27 cellular contexts compared by ENCODE assay signal in genomic region chr7:2279873-2280272, GRCh38. TPM values are rescaled to one million over a fixed set of nuclear protein-coding genes. Genes with fewer than 3 reads are reported as not detected.
DNase-seq lines count a peak whose midpoint lies in the region; ATAC-seq and TF ChIP-seq lines count a peak whose summit lies in the region.
"Had no signal": no experiment of that assay in that cellular context is flagged by ENCODE, and none has a peak within 500 bp of the region (broad histone marks: within the 10 kb centered on the region; RNA-seq: fewer than 3 reads in every experiment).

No MANE protein-coding gene starts in this region.

- no peaks in the 10 kb centered on the region for H3K9me3 Mint-ChIP-seq in neural crest cell
- H3K9me3 Mint-ChIP-seq in activated CD8-positive, alpha-beta memory T cell treated with anti-CD3 and anti-CD28 coated beads, Interleukin-2, amount 10 ng/mL, durations not matched to agents 7 days and 5 days (ENCODE audit: low read depth), result no peaks in the 10 kb centered on the region
- H3K9me3 Mint-ChIP-seq: activated T-helper 1 cell treated with anti-CD3 and anti-CD28 coated beads, Interleukin-12 subunit alpha, Interleukin-12 subunit beta, Interleukin-2, Interleukin-4 antibody, amounts not matched to agents 30 ng/mL and 10 ng/mL and 1 ng/mL, durations not matched to agents 14 hours and 24 hours and 36 hours; immature natural killer cell; stimulated activated naive B cell treated with anti-CD40 and anti-IgM and Interleukin-4, amounts not matched to agents 10 μg/mL and 1 μg/mL and 100 μg/mL, for 72 hours had no signal

- no peaks in the 10 kb centered on the region for H3K36me3 Mint-ChIP-seq in neural crest cell (ENCODE audit: low read depth)
- no peaks in the 10 kb centered on the region for H3K36me3 Mint-ChIP-seq in activated CD8-positive, alpha-beta memory T cell treated with anti-CD3 and anti-CD28 coated beads, Interleukin-2, amount 10 ng/mL, durations not matched to agents 7 days and 5 days

- H3K4me1 Mint-ChIP-seq in neural crest cell, result peaks cover 18% of the 10 kb centered on the region
- H3K4me1 Mint-ChIP-seq in activated CD8-positive, alpha-beta memory T cell treated with anti-CD3 and anti-CD28 coated beads, Interleukin-2, amount 10 ng/mL, durations not matched to agents 7 days and 5 days, result no peaks in the 10 kb centered on the region

- H3K27ac ChIP-seq in SK-N-MC (0 out of 2 replicates have a peak overlapping the region, but pooled peaks have one; percentile 26), tibial nerve (peak overlapping the region in 1 of 4 donors; percentile 14)
- H3K27ac ChIP-seq: cardiac muscle cell, KMS-11, ovary, Peyer's patch, right atrium auricular region, testis had no signal

- no peak for TF ChIP-seq EP300 in tibial nerve (IDR thresholded peaks at IDR 0.05)

- H3K36me3 ChIP-seq in SK-N-MC (ENCODE audit: insufficient read depth, low read length) (no peaks in the 10 kb centered on the region), tibial nerve (peaks cover 0 to 28% (median 8%) of the 10 kb centered on the region in 3 donors)
- H3K36me3 ChIP-seq: cardiac muscle cell, ovary had no signal

- TF ChIP-seq POLR2A in tibial nerve (IDR thresholded peaks at IDR 0.05), result no peak

- H3K4me3 Mint-ChIP-seq in neural crest cell, result no peak overlapping the region
- H3K4me3 Mint-ChIP-seq in activated CD8-positive, alpha-beta memory T cell treated with anti-CD3 and anti-CD28 coated beads, Interleukin-2, amount 10 ng/mL, durations not matched to agents 7 days and 5 days, result no peak overlapping the region
- H3K4me3 Mint-ChIP-seq: activated CD4-positive, alpha-beta T cell treated with anti-CD3 and anti-CD28 coated beads for 36 hours; activated T-helper 1 cell treated with anti-CD3 and anti-CD28 coated beads, Interleukin-12 subunit alpha, Interleukin-12 subunit beta, Interleukin-2, Interleukin-4 antibody, amounts not matched to agents 30 ng/mL and 10 ng/mL and 1 ng/mL, durations not matched to agents 14 hours and 24 hours and 36 hours; immature natural killer cell had no signal

- TF ChIP-seq CTCF in neural crest cell (conservative IDR thresholded peaks at IDR 0.05) (no peak), tibial nerve (IDR thresholded peaks at IDR 0.05) (no peak)

- peak; percentile 50 for DNase-seq in DMS 273 treated with DMSO at 0.1 percent for 48 hours (lab: John Stamatoyannopoulos, UW)
- DNase-seq in SK-N-MC (ENCODE audit: low read depth, low spot score), result no peak
- peak; percentile 40 for DNase-seq in fibroblast of peridontal ligament (ENCODE audit: extremely low read depth)
- no peak for DNase-seq in neural crest cell (ENCODE audit: low read depth, low spot score)
- no peak for DNase-seq in activated CD8-positive, alpha-beta memory T cell treated with anti-CD3 and anti-CD28 coated beads, Interleukin-2, amount 10 ng/mL, durations not matched to agents 7 days and 5 days
- no peak for DNase-seq in NK-92 treated with Interleukin-12 subunit alpha and Interleukin-12 subunit beta, amount 100 ng/mL, for 24 hours (lab: John Stamatoyannopoulos, UW)
- DNase-seq in tibial nerve (ENCODE audit: low spot score in 2 of 2), result no peak
- DNase-seq: activated CD4-positive, alpha-beta T cell treated with anti-CD3 and anti-CD28 coated beads for 36 hours; activated naive CD4-positive, alpha-beta T cell treated with anti-CD3 and anti-CD28 coated beads, Interleukin-2, amount 50 U/mL, for 16 hours; dermis blood vessel endothelial cell; immature natural killer cell; mesendoderm; NCI-H1417 treated with DMSO at 0.1 percent for 48 hours; NCI-H2107; NCI-H524; ovary; Peyer's patch; SIG-M5; spleen; stimulated activated CD4-positive, alpha-beta T cell treated with anti-CD3 and anti-CD28 coated beads, Interleukin-4, amount 100 ng/mL, for 1 hour; stimulated activated naive B cell treated with anti-CD40 and anti-IgM and Interleukin-4, amounts not matched to agents 10 μg/mL and 1 μg/mL and 100 μg/mL, for 72 hours; testis had no signal

- no peaks in the 10 kb centered on the region for H3K27me3 ChIP-seq in tibial nerve
- H3K27me3 ChIP-seq: cardiac muscle cell, ovary, Peyer's patch, right atrium auricular region, spleen, testis had no signal

- CTCF ChIA-PET in activated CD8-positive, alpha-beta memory T cell treated with anti-CD3 and anti-CD28 coated beads, Interleukin-2, amount 10 ng/mL, durations not matched to agents 7 days and 5 days (lab: Charles Lee), result interaction anchor here (0.7 kb wide), 1 partner anchor 187 kb away, joined by 4 read pairs; no protein-coding TSS in a partner anchor

- WGBS in tibial nerve, 2 donors, result 31 to 36% methylated on average over 4 of the region's 4 CpGs

- ATAC-seq in HG03571 (IDR thresholded peaks at IDR 0.05; ENCODE audit: unreplicated experiment), result no peak
- no peak for ATAC-seq in activated CD8-positive, alpha-beta memory T cell treated with anti-CD3 and anti-CD28 coated beads, Interleukin-2, amount 10 ng/mL, durations not matched to agents 7 days and 5 days
- ATAC-seq: activated CD4-positive, alpha-beta T cell treated with anti-CD3 and anti-CD28 coated beads for 36 hours; stimulated activated naive B cell treated with anti-CD40 and anti-IgM and Interleukin-4, amounts not matched to agents 10 μg/mL and 1 μg/mL and 100 μg/mL, for 72 hours had no signal

- H3K27ac Mint-ChIP-seq in neural crest cell (ENCODE audit: unreplicated experiment), result peak overlapping the region; percentile 72
- no peak overlapping the region for H3K27ac Mint-ChIP-seq in activated CD8-positive, alpha-beta memory T cell treated with anti-CD3 and anti-CD28 coated beads, Interleukin-2, amount 10 ng/mL, durations not matched to agents 7 days and 5 days
- H3K27ac Mint-ChIP-seq: activated CD4-positive, alpha-beta T cell treated with anti-CD3 and anti-CD28 coated beads for 36 hours; activated T-helper 1 cell treated with anti-CD3 and anti-CD28 coated beads, Interleukin-12 subunit alpha, Interleukin-12 subunit beta, Interleukin-2, Interleukin-4 antibody, amounts not matched to agents 30 ng/mL and 10 ng/mL and 1 ng/mL, durations not matched to agents 14 hours and 24 hours and 36 hours had no signal

- no peaks in the 10 kb centered on the region for H3K27me3 Mint-ChIP-seq in neural crest cell (ENCODE audit: low read depth)
- no peaks in the 10 kb centered on the region for H3K27me3 Mint-ChIP-seq in activated CD8-positive, alpha-beta memory T cell treated with anti-CD3 and anti-CD28 coated beads, Interleukin-2, amount 10 ng/mL, durations not matched to agents 7 days and 5 days
- H3K27me3 Mint-ChIP-seq: activated CD4-positive, alpha-beta T cell treated with anti-CD3 and anti-CD28 coated beads for 36 hours; stimulated activated naive B cell treated with anti-CD40 and anti-IgM and Interleukin-4, amounts not matched to agents 10 μg/mL and 1 μg/mL and 100 μg/mL, for 72 hours had no signal

- H3K9me3 ChIP-seq in SK-N-MC (ENCODE audit: low read depth, low read length), result no peaks in the 10 kb centered on the region
- H3K9me3 ChIP-seq in tibial nerve, result no peaks in the 10 kb centered on the region
- H3K9me3 ChIP-seq: ovary, Peyer's patch, right atrium auricular region, spleen, testis had no signal

- no peak overlapping the region for H3K4me3 ChIP-seq in SK-N-MC
- H3K4me3 ChIP-seq in tibial nerve, result no peak overlapping the region
- H3K4me3 ChIP-seq: cardiac muscle cell, ovary, Peyer's patch, right atrium auricular region, spleen, testis had no signal

- H3K9ac ChIP-seq in SK-N-MC (ENCODE audit: insufficient read length), result no peak overlapping the region
- H3K9ac ChIP-seq: KMS-11 had no signal

- H3K4me1 ChIP-seq in tibial nerve, result peaks cover 0 to 25% (median 0%) of the 10 kb centered on the region in 4 donors

RNA-seq across cellular contexts. Expression of gene SNX8, which starts 34.4 kb away (rescaled TPM):
- total RNA-seq in neural crest cell (30.4 and 31.8 TPM in 2 replicates), tibial nerve (10 to 100 TPM in 3 of 4 donors, 1 to 10 TPM in 1; 8.6 to 39.6 (median 18.9) TPM)
- 10 to 100 TPM; 25.0 to 27.9 TPM for total RNA-seq in activated CD8-positive, alpha-beta memory T cell treated with anti-CD3 and anti-CD28 coated beads, Interleukin-2, amount 10 ng/mL, durations not matched to agents 7 days and 5 days

RNA-seq across cellular contexts. Expression of gene NUDT1, which starts 37.8 kb away (rescaled TPM):
- total RNA-seq in neural crest cell, result 54.9 and 60.2 TPM in 2 replicates
- 100 to 1,000 TPM in 1 of 2 experiments, 10 to 100 TPM in 1; 85.7 to 105 TPM for total RNA-seq in activated CD8-positive, alpha-beta memory T cell treated with anti-CD3 and anti-CD28 coated beads, Interleukin-2, amount 10 ng/mL, durations not matched to agents 7 days and 5 days
- 10 to 100 TPM; 12.9 to 37.6 (median 26.6) TPM for total RNA-seq in tibial nerve

RNA-seq across cellular contexts. Expression of gene MRM2, which starts 37.9 kb away (rescaled TPM):
- total RNA-seq in neural crest cell, result 45.1 and 48.5 TPM in 2 replicates
- total RNA-seq in activated CD8-positive, alpha-beta memory T cell treated with anti-CD3 and anti-CD28 coated beads, Interleukin-2, amount 10 ng/mL, durations not matched to agents 7 days and 5 days, result 10 to 100 TPM; 27.6 to 35.1 TPM
- 10 to 100 TPM; 13.4 to 24.7 (median 15.8) TPM for total RNA-seq in tibial nerve

RNA-seq across cellular contexts. Expression of gene MAD1L1, which starts 47.1 kb away (rescaled TPM):
- total RNA-seq in neural crest cell (49.7 and 53.8 TPM in 2 replicates), tibial nerve (100 to 1,000 TPM in 1 of 4 donors, 10 to 100 TPM in 3; 60.3 to 149 (median 73.7) TPM)
- total RNA-seq in activated CD8-positive, alpha-beta memory T cell treated with anti-CD3 and anti-CD28 coated beads, Interleukin-2, amount 10 ng/mL, durations not matched to agents 7 days and 5 days, result 10 to 100 TPM; 60.0 to 97.7 TPM

Comparison
In these comparisons a context has a peak if more than half of its experiments do, and no peak if none do; other contexts are left out.
1. DNase-seq: peak in DMS 273 treated with DMSO at 0.1 percent for 48 hours (single experiment) and fibroblast of peridontal ligament (single experiment); none in SK-N-MC (single experiment), neural crest cell (single experiment), activated CD8-positive, alpha-beta memory T cell treated with anti-CD3 and anti-CD28 coated beads, Interleukin-2, amount 10 ng/mL, durations not matched to agents 7 days and 5 days (single experiment), NK-92 treated with Interleukin-12 subunit alpha and Interleukin-12 subunit beta, amount 100 ng/mL, for 24 hours (single experiment) and tibial nerve (0 of 2).